1 cellular context compared by ENCODE assay signal in the genomic region with DNA sequence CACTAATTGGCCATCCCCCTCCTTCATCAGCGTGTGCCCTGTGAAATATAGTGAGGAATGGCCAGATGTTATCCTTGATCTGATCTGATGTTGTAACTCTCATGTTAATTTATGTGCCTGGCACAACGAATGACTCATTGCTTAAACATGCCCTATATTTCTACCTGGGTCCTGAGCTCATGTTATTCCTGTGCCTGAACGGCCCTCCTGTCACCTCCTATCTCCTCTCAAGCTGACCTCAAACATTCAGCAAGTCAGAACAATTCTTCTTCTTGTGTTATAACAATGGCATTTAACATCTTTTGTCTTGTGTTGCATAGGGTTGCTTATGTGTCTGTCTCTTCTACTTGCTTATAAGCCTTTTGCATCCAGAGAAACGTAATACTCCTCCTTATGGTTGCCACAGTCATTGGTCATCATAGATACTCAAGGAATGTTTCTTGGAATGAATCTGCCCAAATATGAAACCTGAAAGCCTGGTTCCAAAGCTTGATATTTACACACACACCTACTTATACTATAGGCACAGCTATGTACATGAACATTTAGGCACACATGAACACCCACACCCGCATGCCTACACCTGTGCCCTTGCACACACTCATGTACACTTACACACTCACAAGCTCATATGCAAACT.
TF ChIP-seq lines count a peak whose summit lies in the region.

No MANE protein-coding gene starts in this region.

TF ChIP-seq in SK-N-SH treated with all-trans-retinoic acid at 6 μM for 48 hours, 23 proteins besides CTCF, POLR2A, EP300 and RAD21 (continued from another document):
- no peak for TF ChIP-seq PATZ1 (CRISPR knock-in tag; IDR thresholded peaks at IDR 0.05; ENCODE audit: borderline replicate concordance)
- no peak for TF ChIP-seq ZNF8 (CRISPR knock-in tag; IDR thresholded peaks at IDR 0.05)
- no peak for TF ChIP-seq OSR1 (CRISPR knock-in tag; IDR thresholded peaks at IDR 0.05)
- no peak for TF ChIP-seq CSRNP3 (CRISPR knock-in tag; IDR thresholded peaks at IDR 0.05)
